ENCODE assay signal across 8 cellular contexts in genomic region chr3:100463002-100463401, GRCh38. TPM values are rescaled to one million over a fixed set of nuclear protein-coding genes. Genes with fewer than 3 reads are reported as not detected.
DNase-seq lines count a peak whose midpoint lies in the region; ATAC-seq and TF ChIP-seq lines count a peak whose summit lies in the region.

No MANE protein-coding gene starts in this region.

- H3K4me3 Mint-ChIP-seq in activated CD4-positive, alpha-beta T cell treated with anti-CD3 and anti-CD28 coated beads for 36 hours: no peak overlapping the region
- H3K4me3 Mint-ChIP-seq in MCF 10A (ENCODE audit: unreplicated experiment): no peak overlapping the region

- no TSS peak for BruUV-seq in MCF 10A (replicated peaks; lab: Mats Ljungman, UMichigan)

- peak; percentile 88 for TF ChIP-seq CTCF in MCF 10A (IDR thresholded peaks at IDR 0.05; ENCODE audit: unreplicated experiment)

- H3K36me3 Mint-ChIP-seq in activated CD4-positive, alpha-beta T cell treated with anti-CD3 and anti-CD28 coated beads for 36 hours (ENCODE audit: low read depth): no peaks in the 10 kb centered on the region
- H3K36me3 Mint-ChIP-seq in MCF 10A (ENCODE audit: insufficient read depth, unreplicated experiment): no peaks in the 10 kb centered on the region

- peaks cover 3% of the 10 kb centered on the region for H3K9me3 Mint-ChIP-seq in activated CD4-positive, alpha-beta T cell treated with anti-CD3 and anti-CD28 coated beads for 36 hours (ENCODE audit: low read depth)
- H3K9me3 Mint-ChIP-seq in MCF 10A (ENCODE audit: unreplicated experiment): no peaks in the 10 kb centered on the region

- peak; percentile 94 for ATAC-seq in activated CD4-positive, alpha-beta T cell treated with anti-CD3 and anti-CD28 coated beads for 36 hours
- ATAC-seq in GM21367 (IDR thresholded peaks at IDR 0.05; ENCODE audit: unreplicated experiment): peak; percentile 82
- peak; percentile 88 for ATAC-seq in HG03469 (IDR thresholded peaks at IDR 0.05; ENCODE audit: unreplicated experiment)

- peak; percentile 22 for DNase-seq in activated CD4-positive, alpha-beta T cell treated with anti-CD3 and anti-CD28 coated beads for 36 hours
- no peak for DNase-seq in activated CD4-positive, alpha-beta T cell treated with anti-CD3 and anti-CD28 coated beads, Interleukin-2, amount 50 U/mL, for 48 hours
- DNase-seq in NCI-H526 (lab: John Stamatoyannopoulos, UW) (peak; percentile 6 to 73), MCF 10A (ENCODE audit: unreplicated experiment) (peak; percentile 79), iris pigment epithelial cell (ENCODE audit: low read depth) (peak; percentile 76), superior temporal gyrus (ENCODE audit: extremely low spot score) (peak; percentile 76)

- CTCF ChIA-PET in activated CD4-positive, alpha-beta T cell treated with anti-CD3 and anti-CD28 coated beads for 36 hours (lab: Charles Lee): interaction anchor here (0.5 to 5.0 kb wide), 26 partner anchors 12 to 845 kb away, joined by 3 to 73 read pairs (median 3); partner anchors contain the start of gene TMEM45A
- CTCF ChIA-PET in MCF 10A (lab: Yijun Ruan, JAX): interaction anchor here (0.5 to 14.6 kb wide), 72 partner anchors 8 to 1022 kb away, joined by 3 to 405 read pairs (median 5); partner anchors contain the start of genes LNP1, TFG and TMEM45A

- POLR2A ChIA-PET in activated CD4-positive, alpha-beta T cell treated with anti-CD3 and anti-CD28 coated beads for 36 hours (lab: Charles Lee): interaction anchor here (0.6 kb wide), 2 partner anchors 69 to 157 kb away, joined by 3 read pairs; no protein-coding TSS in a partner anchor
- POLR2A ChIA-PET in MCF 10A (lab: Yijun Ruan, JAX): interaction anchor here (0.6 to 2.7 kb wide), 8 partner anchors 21 to 247 kb away, joined by 3 to 18 read pairs (median 6); partner anchors contain the start of genes LNP1, TMEM45A and TOMM70

- peaks cover 2% of the 10 kb centered on the region for H3K27me3 Mint-ChIP-seq in activated CD4-positive, alpha-beta T cell treated with anti-CD3 and anti-CD28 coated beads for 36 hours
- H3K27me3 Mint-ChIP-seq in MCF 10A (ENCODE audit: insufficient read depth, unreplicated experiment): no peaks in the 10 kb centered on the region

- no peaks in the 10 kb centered on the region for H3K4me1 Mint-ChIP-seq in activated CD4-positive, alpha-beta T cell treated with anti-CD3 and anti-CD28 coated beads for 36 hours
- H3K4me1 Mint-ChIP-seq in MCF 10A (ENCODE audit: insufficient read depth, unreplicated experiment): peaks cover 9% of the 10 kb centered on the region

- no peak overlapping the region for H3K27ac Mint-ChIP-seq in activated CD4-positive, alpha-beta T cell treated with anti-CD3 and anti-CD28 coated beads for 36 hours
- H3K27ac Mint-ChIP-seq in MCF 10A (ENCODE audit: low read depth, unreplicated experiment): no peak overlapping the region

- intact Hi-C loops in activated CD4-positive, alpha-beta T cell treated with anti-CD3 and anti-CD28 coated beads for 36 hours (cut with DNase I, micrococcal nuclease): loop anchor here (1.0 to 5.0 kb wide), 5 partner anchors 127 to 919 kb away; no protein-coding TSS in a partner anchor
- intact Hi-C loops in MCF 10A (cut with micrococcal nuclease): loop anchor here (1.0 kb wide), 6 partner anchors 127 to 733 kb away; no protein-coding TSS in a partner anchor

RNA-seq across cellular contexts. Expression of gene TMEM45A, which starts 29.4 kb away (rescaled TPM):
- 1 to 10 TPM; 2.2 to 3.1 TPM for total RNA-seq in activated CD4-positive, alpha-beta T cell treated with anti-CD3 and anti-CD28 coated beads for 36 hours
- 4.1 and 8.0 TPM in 2 replicates for total RNA-seq in MCF 10A (2022)

Comparison
In these comparisons a context has a peak if more than half of its experiments do, and no peak if none do; other contexts are left out.
1. DNase-seq: peak in activated CD4-positive, alpha-beta T cell treated with anti-CD3 and anti-CD28 coated beads for 36 hours (single experiment), NCI-H526 (2 of 2), MCF 10A (single experiment), iris pigment epithelial cell (single experiment) and superior temporal gyrus (single experiment); none in activated CD4-positive, alpha-beta T cell treated with anti-CD3 and anti-CD28 coated beads, Interleukin-2, amount 50 U/mL, for 48 hours (0 of 2).
2. Peak in every context shown above with its lines, with median percentiles within 50 percentile points of each other: ATAC-seq.